Comparison of ENCODE assay signal across 23 cellular contexts in the genomic region with DNA sequence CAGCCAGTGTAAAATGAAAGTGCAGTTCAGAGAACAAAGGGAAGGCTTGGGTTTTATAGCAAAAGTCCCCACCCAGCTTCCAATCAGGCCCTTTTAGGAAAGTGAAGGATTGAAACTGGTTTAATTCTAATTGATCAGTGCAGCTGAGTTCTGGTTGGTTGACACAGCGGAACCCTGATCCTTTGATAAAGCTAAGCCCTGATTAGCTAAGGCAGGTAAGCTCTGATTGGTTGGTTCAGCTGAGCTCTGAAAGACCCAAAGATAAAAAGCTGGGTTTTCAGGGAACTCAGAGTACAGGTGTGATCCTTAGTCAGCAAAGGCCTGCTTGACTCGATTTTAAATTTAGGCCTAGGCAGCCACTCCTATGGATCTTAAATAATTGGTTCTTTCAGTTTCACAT.
DNase-seq lines count a peak whose midpoint lies in the region; ATAC-seq and TF ChIP-seq lines count a peak whose summit lies in the region.
"Had no signal": no experiment of that assay in that cellular context is flagged by ENCODE, and none has a peak within 500 bp of the region (broad histone marks: within the 10 kb centered on the region; RNA-seq: fewer than 3 reads in every experiment).

No MANE protein-coding gene starts in this region.

- H3K4me3 Mint-ChIP-seq in osteocyte (ENCODE audit: unreplicated experiment), result no peak overlapping the region
- H3K4me3 Mint-ChIP-seq in activated CD4-positive, alpha-beta T cell treated with anti-CD3 and anti-CD28 coated beads for 36 hours, result no peak overlapping the region
- H3K4me3 Mint-ChIP-seq: CD4-positive, alpha-beta T cell had no signal

- no peaks in the 10 kb centered on the region for H3K9me3 Mint-ChIP-seq in osteocyte (ENCODE audit: unreplicated experiment)
- no peaks in the 10 kb centered on the region for H3K9me3 Mint-ChIP-seq in activated CD4-positive, alpha-beta T cell treated with anti-CD3 and anti-CD28 coated beads for 36 hours (ENCODE audit: low read depth)
- H3K9me3 Mint-ChIP-seq: CD4-positive, alpha-beta T cell had no signal

- H3K27me3 ChIP-seq in ACC112 (ENCODE audit: insufficient read depth, low read length), result peaks cover 11% of the 10 kb centered on the region; the same call in 1 of the 2 replicates
- no peaks in the 10 kb centered on the region for H3K27me3 ChIP-seq in WERI-Rb-1 (ENCODE audit: insufficient read depth, low read depth, severe bottlenecking)
- H3K27me3 ChIP-seq: BLaER1 treated with 17β-estradiol and CSF1 and Interleukin-3, amounts not matched to agents 10 nM and 100 nM had no signal

- DNase-seq in WERI-Rb-1, result peak; percentile 64
- peak; percentile 16 for DNase-seq in iPS-NIHi7 (ENCODE audit: extremely low spot score)
- DNase-seq in osteocyte (ENCODE audit: extremely low spot score, unreplicated experiment), result no peak
- DNase-seq in substantia nigra (lab: John Stamatoyannopoulos, UW), result no peak
- no peak for DNase-seq in activated CD8-positive, alpha-beta memory T cell treated with anti-CD3 and anti-CD28 coated beads, Interleukin-2, amount 50 U/mL, for 48 hours
- DNase-seq in activated CD4-positive, alpha-beta T cell treated with anti-CD3 and anti-CD28 coated beads for 36 hours, result no peak
- DNase-seq: AML-193; CD4-positive, alpha-beta T cell; DMS53; GOT3; NCI-H1092; NCI-H1436; NCI-H187; NCI-H2081 treated with DMSO at 0.1 percent for 48 hours; NCI-H2171; NCI-H226; NCI-H510A; NCI-H69; SIG-M5 had no signal

- H3K36me3 ChIP-seq in ACC112 (ENCODE audit: insufficient read depth, low read length) (no peaks in the 10 kb centered on the region), WERI-Rb-1 (no peaks in the 10 kb centered on the region)
- H3K36me3 ChIP-seq: BLaER1 treated with 17β-estradiol and CSF1 and Interleukin-3, amounts not matched to agents 10 nM and 100 nM had no signal

- H3K4me3 ChIP-seq in ACC112 (ENCODE audit: low read depth, low read length), result no peak overlapping the region
- no peak overlapping the region; the same call in 1 of the 2 replicates for H3K4me3 ChIP-seq in WERI-Rb-1 (ENCODE audit: low read depth, low read length)
- H3K4me3 ChIP-seq: BLaER1 treated with 17β-estradiol and CSF1 and Interleukin-3, amounts not matched to agents 10 nM and 100 nM; SK-N-MC had no signal

- peak overlapping the region; percentile 48 for H2AFZ ChIP-seq in ACC112 (ENCODE audit: low read length, unreplicated experiment)

- H3K36me3 Mint-ChIP-seq in osteocyte (ENCODE audit: unreplicated experiment), result peaks cover 17% of the 10 kb centered on the region
- H3K36me3 Mint-ChIP-seq in activated CD4-positive, alpha-beta T cell treated with anti-CD3 and anti-CD28 coated beads for 36 hours (ENCODE audit: low read depth), result no peaks in the 10 kb centered on the region

- no peak for ATAC-seq in activated CD4-positive, alpha-beta T cell treated with anti-CD3 and anti-CD28 coated beads for 36 hours
- ATAC-seq: HCT116 had no signal

- no peaks in the 10 kb centered on the region for H3K79me2 ChIP-seq in ACC112 (ENCODE audit: control insufficient read depth, insufficient read depth, low read length, unreplicated experiment)

- intact Hi-C loops in activated CD4-positive, alpha-beta T cell treated with anti-CD3 and anti-CD28 coated beads for 36 hours (cut with DNase I, micrococcal nuclease), result no loop called here

- H3K27ac ChIP-seq in ACC112 (ENCODE audit: low read depth, low read length) (no peak overlapping the region), WERI-Rb-1 (no peak overlapping the region), substantia nigra (ENCODE audit: low read depth, low read length, poor library complexity, severe bottlenecking) (no peak overlapping the region)
- H3K27ac ChIP-seq: BLaER1 treated with 17β-estradiol and CSF1 and Interleukin-3, amounts not matched to agents 10 nM and 100 nM; SK-N-MC had no signal

- H3K27ac Mint-ChIP-seq in osteocyte (ENCODE audit: unreplicated experiment), result peak overlapping the region; percentile 84
- H3K27ac Mint-ChIP-seq in activated CD4-positive, alpha-beta T cell treated with anti-CD3 and anti-CD28 coated beads for 36 hours, result no peak overlapping the region
- H3K27ac Mint-ChIP-seq: CD4-positive, alpha-beta T cell had no signal

- POLR2A ChIA-PET in activated CD4-positive, alpha-beta T cell treated with anti-CD3 and anti-CD28 coated beads for 36 hours (lab: Charles Lee), result no interaction called here

- H3K27me3 Mint-ChIP-seq in osteocyte (ENCODE audit: unreplicated experiment), result no peaks in the 10 kb centered on the region
- H3K27me3 Mint-ChIP-seq in activated CD4-positive, alpha-beta T cell treated with anti-CD3 and anti-CD28 coated beads for 36 hours, result no peaks in the 10 kb centered on the region
- H3K27me3 Mint-ChIP-seq: CD4-positive, alpha-beta T cell had no signal

- CTCF ChIA-PET in activated CD4-positive, alpha-beta T cell treated with anti-CD3 and anti-CD28 coated beads for 36 hours (lab: Charles Lee), result interaction anchor here (0.6 to 1.4 kb wide), 2 partner anchors 8 to 415 kb away, joined by 3 read pairs; no protein-coding TSS in a partner anchor

- TF ChIP-seq CTCF in WERI-Rb-1 (IDR thresholded peaks at IDR 0.05; ENCODE audit: low read depth, low read length), result no peak
- no peak for TF ChIP-seq CTCF in osteocyte (IDR thresholded peaks at IDR 0.05)

- H3K4me1 ChIP-seq in ACC112 (ENCODE audit: control insufficient read depth, insufficient read depth, low read length, unreplicated experiment), result no peaks in the 10 kb centered on the region

- H3K9me3 ChIP-seq in WERI-Rb-1 (ENCODE audit: severe bottlenecking), result no peaks in the 10 kb centered on the region
- H3K9me3 ChIP-seq: BLaER1 treated with 17β-estradiol and CSF1 and Interleukin-3, amounts not matched to agents 10 nM and 100 nM had no signal

- peaks cover 40% of the 10 kb centered on the region for H3K4me1 Mint-ChIP-seq in osteocyte (ENCODE audit: unreplicated experiment)
- no peaks in the 10 kb centered on the region for H3K4me1 Mint-ChIP-seq in activated CD4-positive, alpha-beta T cell treated with anti-CD3 and anti-CD28 coated beads for 36 hours

Comparison
In these comparisons a context has a peak if more than half of its experiments do, and no peak if none do; other contexts are left out.
1. DNase-seq: peak in WERI-Rb-1 (single experiment) and iPS-NIHi7 (single experiment); none in osteocyte (single experiment), substantia nigra (0 of 49), activated CD8-positive, alpha-beta memory T cell treated with anti-CD3 and anti-CD28 coated beads, Interleukin-2, amount 50 U/mL, for 48 hours (single experiment) and activated CD4-positive, alpha-beta T cell treated with anti-CD3 and anti-CD28 coated beads for 36 hours (single experiment).